ENCODE assay signal across 17 cellular contexts in genomic region chr9:109164040-109164439, GRCh38. TPM values are rescaled to one million over a fixed set of nuclear protein-coding genes. Genes with fewer than 3 reads are reported as not detected.
DNase-seq lines count a peak whose midpoint lies in the region; ATAC-seq and TF ChIP-seq lines count a peak whose summit lies in the region.
"Had no signal": no experiment of that assay in that cellular context is flagged by ENCODE, and none has a peak within 500 bp of the region (broad histone marks: within the 10 kb centered on the region; RNA-seq: fewer than 3 reads in every experiment).

No MANE protein-coding gene starts in this region.

- WGBS in transverse colon (ENCODE audit: low coverage in 1 of 2), 2 donors = 77 to 85% methylated on average over 2 to 5 of the region's 5 CpGs

- peaks cover 35 to 72% (median 46%) of the 10 kb centered on the region in 5 donors for H3K27me3 Mint-ChIP-seq in naive thymus-derived CD8-positive, alpha-beta T cell

- H4K20me1 ChIP-seq in BLaER1 treated with 17β-estradiol and CSF1 and Interleukin-3, amounts not matched to agents 10 nM and 100 nM = no peaks in the 10 kb centered on the region
- H4K20me1 ChIP-seq in OCI-LY7 (ENCODE audit: insufficient read depth, low read length) (no peaks in the 10 kb centered on the region), PC-3 (ENCODE audit: low read length) (no peaks in the 10 kb centered on the region)

- H3K27ac ChIP-seq in BLaER1 treated with 17β-estradiol and CSF1 and Interleukin-3, amounts not matched to agents 10 nM and 100 nM = no peak overlapping the region
- H3K27ac ChIP-seq in OCI-LY7 (ENCODE audit: low read depth, low read length, poor library complexity, severe bottlenecking) = no peak overlapping the region
- no peak overlapping the region for H3K27ac ChIP-seq in PC-3 (ENCODE audit: low read length)
- H3K27ac ChIP-seq in transverse colon = no peak overlapping the region
- H3K27ac ChIP-seq: parathyroid adenoma, SK-N-MC had no signal

- DNase-seq in OCI-LY7 (ENCODE audit: low spot score) (peak; percentile 51), PC-3 (no peak), transverse colon (no peak), medulla oblongata (ENCODE audit: extremely low spot score) (no peak)
- DNase-seq in naive thymus-derived CD8-positive, alpha-beta T cell = no peak
- DNase-seq: Calu3, mammary epithelial cell, NCI-H1436 treated with DMSO at 0.1 percent for 48 hours, NCI-H510A, trophoblast cell had no signal

- TF ChIP-seq EP300 in transverse colon (IDR thresholded peaks at IDR 0.05; ENCODE audit: low read depth) = no peak

- H3K9me3 Mint-ChIP-seq in naive thymus-derived CD8-positive, alpha-beta T cell = peaks cover 0 to 12% (median 7%) of the 10 kb centered on the region in 9 donors

- BruUV-seq in OCI-LY7 (replicated peaks; lab: Mats Ljungman, UMichigan) = no TSS peak
- BruUV-seq in PC-3 (replicated peaks; lab: Mats Ljungman, UMichigan) = no TSS peak

- no peak for TF ChIP-seq POLR2A in transverse colon (IDR thresholded peaks at IDR 0.05)

- CTCF ChIA-PET in OCI-LY7 (lab: Charles Lee; ENCODE audit: unreplicated experiment) (no interaction called here), PC-3 (lab: Charles Lee) (no interaction called here)

- no peak overlapping the region for H3K9ac ChIP-seq in BLaER1 treated with 17β-estradiol and CSF1 and Interleukin-3, amounts not matched to agents 10 nM and 100 nM
- no peak overlapping the region for H3K9ac ChIP-seq in PC-3 (ENCODE audit: low read length)
- H3K9ac ChIP-seq: parathyroid adenoma had no signal

- H3K27ac Mint-ChIP-seq in naive thymus-derived CD8-positive, alpha-beta T cell = no peak overlapping the region

- no peaks in the 10 kb centered on the region for H3K27me3 ChIP-seq in BLaER1 treated with 17β-estradiol and CSF1 and Interleukin-3, amounts not matched to agents 10 nM and 100 nM
- H3K27me3 ChIP-seq in PC-3 (ENCODE audit: low read length) = no peaks in the 10 kb centered on the region
- peaks cover 36% of the 10 kb centered on the region for H3K27me3 ChIP-seq in transverse colon

- intact Hi-C loops in OCI-LY7 (cut with micrococcal nuclease; ENCODE audit: unreplicated experiment) (no loop called here), PC-3 (cut with micrococcal nuclease) (no loop called here), transverse colon (cut with DNase I; ENCODE audit: low total_unique reads) (no loop called here)

- TF ChIP-seq CTCF in OCI-LY7 (conservative IDR thresholded peaks at IDR 0.05; ENCODE audit: low read length) (no peak), PC-3 (conservative IDR thresholded peaks at IDR 0.05; ENCODE audit: low read depth, low read length) (no peak), transverse colon (IDR thresholded peaks at IDR 0.05) (no peak)

- peak overlapping the region in 7 of 11 experiments; percentile 2 to 41 (median 13); a peak in 3 of 22 replicates for H3K4me2 ChIP-seq in BLaER1 treated with 17β-estradiol and CSF1 and Interleukin-3, amounts not matched to agents 10 nM and 100 nM
- H3K4me2 ChIP-seq in OCI-LY7 (ENCODE audit: low read length) (no peak overlapping the region), PC-3 (ENCODE audit: low read length) (no peak overlapping the region)

- H3K4me1 Mint-ChIP-seq in naive thymus-derived CD8-positive, alpha-beta T cell = peaks cover 2 to 7% (median 5%) of the 10 kb centered on the region in 4 donors

- H3K9me2 ChIP-seq in OCI-LY7 (ENCODE audit: insufficient read depth, low read length) (no peaks in the 10 kb centered on the region), PC-3 (replicated peaks; ENCODE audit: low read length) (no peaks in the 10 kb centered on the region)

- in situ Hi-C loops in transverse colon (cut with MboI; ENCODE audit: low pct_ligation_motif_present in 1 of 4, low pct_unique_long_range_greater_than_20kb in 1 of 4, low sequenced_read_pairs in 3 of 4) = no loop called here

- no peaks in the 10 kb centered on the region for H3K36me3 ChIP-seq in BLaER1 treated with 17β-estradiol and CSF1 and Interleukin-3, amounts not matched to agents 10 nM and 100 nM
- H3K36me3 ChIP-seq in OCI-LY7 (ENCODE audit: insufficient read depth, low read length) (no peaks in the 10 kb centered on the region), PC-3 (ENCODE audit: low read depth, low read length) (no peaks in the 10 kb centered on the region), transverse colon (no peaks in the 10 kb centered on the region)

- peaks cover 0 to 25% (median 11%) of the 10 kb centered on the region in 11 experiments; a peak in 13 of 22 replicates for H3K9me3 ChIP-seq in BLaER1 treated with 17β-estradiol and CSF1 and Interleukin-3, amounts not matched to agents 10 nM and 100 nM (replicated peaks in 1 of 11)
- no peaks in the 10 kb centered on the region for H3K9me3 ChIP-seq in OCI-LY7 (ENCODE audit: low read length)
- no peaks in the 10 kb centered on the region for H3K9me3 ChIP-seq in PC-3 (ENCODE audit: low read length)
- no peaks in the 10 kb centered on the region for H3K9me3 ChIP-seq in transverse colon

- no peaks in the 10 kb centered on the region for H3F3A ChIP-seq in PC-3 (ENCODE audit: low read length, unreplicated experiment)

- no peak overlapping the region for H3K4me3 ChIP-seq in BLaER1 treated with 17β-estradiol and CSF1 and Interleukin-3, amounts not matched to agents 10 nM and 100 nM
- H3K4me3 ChIP-seq in OCI-LY7 (ENCODE audit: low read depth, low read length, poor library complexity, severe bottlenecking) (no peak overlapping the region), PC-3 (ENCODE audit: low read length) (no peak overlapping the region), transverse colon (no peak overlapping the region)
- H3K4me3 ChIP-seq: SK-N-MC had no signal

- peak overlapping the region in 1 of 10 donors; percentile 25 for H3K4me3 Mint-ChIP-seq in naive thymus-derived CD8-positive, alpha-beta T cell

- peak; percentile 88 for ATAC-seq in GM19351 (IDR thresholded peaks at IDR 0.05; ENCODE audit: unreplicated experiment)
- ATAC-seq in HG03159 (IDR thresholded peaks at IDR 0.05; ENCODE audit: unreplicated experiment) = peak; percentile 87
- ATAC-seq in PC-3 = no peak
- ATAC-seq in naive thymus-derived CD8-positive, alpha-beta T cell = no peak
- ATAC-seq: activated CD4-positive, CD25-positive, alpha-beta regulatory T cell treated with anti-CD3 and anti-CD28 coated beads, Interleukin-2, amount 50 U/mL, for 24 hours; HepG2 had no signal

- peaks cover 6 to 25% (median 19%) of the 10 kb centered on the region in 10 experiments; a peak in 19 of 20 replicates for H3K4me1 ChIP-seq in BLaER1 treated with 17β-estradiol and CSF1 and Interleukin-3, amounts not matched to agents 10 nM and 100 nM
- H3K4me1 ChIP-seq in OCI-LY7 (ENCODE audit: insufficient read depth, low read length, poor library complexity, severe bottlenecking) (peaks cover 10% of the 10 kb centered on the region), PC-3 (ENCODE audit: insufficient read depth, low read length) (no peaks in the 10 kb centered on the region), transverse colon (no peaks in the 10 kb centered on the region)
- H3K4me1 ChIP-seq: parathyroid adenoma had no signal

- H2AFZ ChIP-seq in OCI-LY7 (ENCODE audit: low read length) (no peak overlapping the region), PC-3 (ENCODE audit: low read length) (no peak overlapping the region)
- H2AFZ ChIP-seq: parathyroid adenoma had no signal

- POLR2A ChIA-PET in OCI-LY7 (lab: Charles Lee) (no interaction called here), PC-3 (lab: Charles Lee; ENCODE audit: unreplicated experiment) (no interaction called here)
- POLR2A ChIA-PET in naive thymus-derived CD8-positive, alpha-beta T cell (lab: Charles Lee) = no interaction called here

- no peaks in the 10 kb centered on the region for H3K79me2 ChIP-seq in OCI-LY7 (ENCODE audit: insufficient read depth, low read depth, low read length)
- no peaks in the 10 kb centered on the region for H3K79me2 ChIP-seq in PC-3 (ENCODE audit: low read length)
- H3K79me2 ChIP-seq: parathyroid adenoma had no signal

- H3K36me3 Mint-ChIP-seq in naive thymus-derived CD8-positive, alpha-beta T cell = peaks cover 2 to 16% (median 4%) of the 10 kb centered on the region in 3 donors

RNA-seq across cellular contexts. Expression of gene FRRS1L, which starts 3.0 kb away (rescaled TPM):
- total RNA-seq in OCI-LY7 (2014; rRNA removed; shearing (Covaris generic)) = not detected in 2 replicates
- total RNA-seq in OCI-LY7 (2022) (not detected in 2 replicates), PC-3 (2014; rRNA removed) (not detected in 2 replicates), transverse colon (under 1 TPM in 3 of 4 donors, not detected in 1; 0.40 to 0.96 (median 0.64) TPM)
- total RNA-seq in naive thymus-derived CD8-positive, alpha-beta T cell = not detected
- polyA plus RNA-seq in naive thymus-derived CD8-positive, alpha-beta T cell = not detected
- total RNA-seq: Calu3 had no signal

RNA-seq across cellular contexts. Expression of gene TMEM245, which starts 44.3 kb away (rescaled TPM):
- 19.4 and 22.0 TPM in 2 replicates for total RNA-seq in OCI-LY7 (2014; rRNA removed; shearing (Covaris generic))
- total RNA-seq in OCI-LY7 (2022) (36.1 and 40.8 TPM in 2 replicates), PC-3 (2014; rRNA removed) (23.7 and 30.8 TPM in 2 replicates), transverse colon (10 to 100 TPM; 28.5 to 63.6 (median 58.7) TPM)
- 10 to 100 TPM; 71.3 to 72.4 TPM for total RNA-seq in naive thymus-derived CD8-positive, alpha-beta T cell
- polyA plus RNA-seq in naive thymus-derived CD8-positive, alpha-beta T cell = 10 to 100 TPM; 16.3 to 29.2 (median 25.3) TPM

Comparison
In these comparisons a context has a peak if more than half of its experiments do, and no peak if none do; other contexts are left out.
1. H3K4me2 ChIP-seq: peak in BLaER1 treated with 17β-estradiol and CSF1 and Interleukin-3, amounts not matched to agents 10 nM and 100 nM (7 of 11); none in OCI-LY7 (single experiment) and PC-3 (single experiment).
2. ATAC-seq: peak in GM19351 (single experiment) and HG03159 (single experiment); none in PC-3 (single experiment) and naive thymus-derived CD8-positive, alpha-beta T cell (0 of 2).